In the genomic region with DNA sequence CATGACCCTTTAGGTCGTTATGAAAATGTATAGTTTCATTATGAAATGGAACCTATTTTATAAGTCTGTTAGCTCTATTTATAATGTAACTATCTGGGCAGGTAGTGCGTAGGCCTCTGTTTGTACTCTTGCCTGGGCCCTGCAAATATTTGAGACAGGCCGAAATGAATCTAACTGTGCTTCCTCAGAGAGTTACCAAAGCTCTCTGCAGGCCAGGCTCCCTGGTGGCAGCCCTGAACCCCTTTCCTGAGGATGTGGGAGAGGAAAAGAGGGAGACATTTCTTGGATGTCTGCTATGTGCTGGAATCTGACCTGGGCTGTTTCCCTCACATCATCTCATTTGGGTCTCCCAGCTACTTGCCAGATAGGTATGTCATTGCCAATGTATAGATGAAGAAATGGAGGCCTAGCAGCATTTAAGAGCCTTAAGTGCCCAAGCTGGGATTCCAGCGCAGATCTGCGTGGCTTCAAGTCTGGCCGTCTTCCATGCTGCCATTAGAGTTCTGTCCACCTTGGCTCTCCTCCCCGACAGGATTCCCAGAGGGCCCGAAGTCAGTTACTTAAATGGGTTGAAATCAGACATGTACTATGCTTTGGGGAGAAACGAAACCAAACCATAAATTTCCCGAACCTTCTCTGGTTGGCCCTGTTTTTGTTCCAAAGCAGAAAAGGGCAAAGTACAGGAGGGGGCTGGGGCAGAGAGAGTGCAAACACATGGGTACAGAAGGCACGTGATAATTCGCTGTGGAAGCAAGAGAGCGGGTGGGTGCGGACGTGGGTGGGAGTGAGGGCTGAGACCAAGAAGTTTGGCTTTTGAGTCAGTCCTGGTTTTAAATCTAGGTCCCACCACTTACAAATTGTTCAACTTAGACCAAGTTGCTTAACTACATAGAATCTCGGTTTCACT, we compare ENCODE assay signal across 9 cellular contexts. TPM values are rescaled to one million over a fixed set of nuclear protein-coding genes. Genes with fewer than 3 reads are reported as not detected.
DNase-seq lines count a peak whose midpoint lies in the region; TF ChIP-seq lines count a peak whose summit lies in the region.
"Had no signal": no experiment of that assay in that cellular context is flagged by ENCODE, and none has a peak within 500 bp of the region (broad histone marks: within the 10 kb centered on the region; RNA-seq: fewer than 3 reads in every experiment).

No MANE protein-coding gene starts in this region.

- intact Hi-C loops in activated T-helper 1 cell treated with anti-CD3 and anti-CD28 coated beads, Interleukin-12 subunit alpha, Interleukin-12 subunit beta, Interleukin-2, Interleukin-4 antibody, amounts not matched to agents 30 ng/mL and 10 ng/mL and 1 ng/mL, durations not matched to agents 14 hours and 24 hours and 36 hours (cut with micrococcal nuclease): loop anchor here (1.0 to 2.0 kb wide), 8 partner anchors 10 to 275 kb away; no protein-coding TSS in a partner anchor

- H3K27me3 ChIP-seq in OCI-LY1 (ENCODE audit: insufficient read depth, low read length) (no peaks in the 10 kb centered on the region), stomach smooth muscle (ENCODE audit: control insufficient read depth in 1 of 2, insufficient read depth in 2 of 2, low read length in 2 of 2) (no peaks in the 10 kb centered on the region)

- H3F3A ChIP-seq in OCI-LY1 (ENCODE audit: insufficient read depth, low read length): no peaks in the 10 kb centered on the region

- H3K36me3 ChIP-seq in OCI-LY1 (ENCODE audit: insufficient read depth, low read length): no peaks in the 10 kb centered on the region; the same call in 1 of the 2 replicates
- H3K36me3 ChIP-seq in stomach smooth muscle (ENCODE audit: control insufficient read depth in 2 of 2, insufficient read depth in 2 of 2, low read length in 2 of 2): no peaks in the 10 kb centered on the region

- no peak for TF ChIP-seq CTCF in OCI-LY1 (IDR thresholded peaks at IDR 0.05; ENCODE audit: low read length)
- TF ChIP-seq CTCF in nephron progenitor cell (IDR thresholded peaks at IDR 0.05): no peak

- no peaks in the 10 kb centered on the region for H3K79me2 ChIP-seq in OCI-LY1 (ENCODE audit: insufficient read depth, low read length)

- peaks cover 83% of the 10 kb centered on the region for H3K4me1 Mint-ChIP-seq in activated T-helper 1 cell treated with anti-CD3 and anti-CD28 coated beads, Interleukin-12 subunit alpha, Interleukin-12 subunit beta, Interleukin-2, Interleukin-4 antibody, amounts not matched to agents 30 ng/mL and 10 ng/mL and 1 ng/mL, durations not matched to agents 14 hours and 24 hours and 36 hours (ENCODE audit: low read depth)
- peaks cover 86% of the 10 kb centered on the region for H3K4me1 Mint-ChIP-seq in nephron progenitor cell

- no peaks in the 10 kb centered on the region for H3K9me3 ChIP-seq in OCI-LY1 (ENCODE audit: low read length)
- no peaks in the 10 kb centered on the region for H3K9me3 ChIP-seq in stomach smooth muscle (ENCODE audit: control insufficient read depth in 2 of 2, low read length in 2 of 2)

- peak overlapping the region; percentile 46 for H3K4me3 Mint-ChIP-seq in activated T-helper 1 cell treated with anti-CD3 and anti-CD28 coated beads, Interleukin-12 subunit alpha, Interleukin-12 subunit beta, Interleukin-2, Interleukin-4 antibody, amounts not matched to agents 30 ng/mL and 10 ng/mL and 1 ng/mL, durations not matched to agents 14 hours and 24 hours and 36 hours
- H3K4me3 Mint-ChIP-seq in nephron progenitor cell: no peak overlapping the region

- no peak overlapping the region for H3K9ac ChIP-seq in OCI-LY1 (ENCODE audit: low read length)
- no peak overlapping the region for H3K9ac ChIP-seq in stomach smooth muscle (ENCODE audit: low read length in 2 of 2)

- H4K20me1 ChIP-seq in OCI-LY1 (ENCODE audit: insufficient read depth, low read length): no peaks in the 10 kb centered on the region

- H3K36me3 Mint-ChIP-seq in activated T-helper 1 cell treated with anti-CD3 and anti-CD28 coated beads, Interleukin-12 subunit alpha, Interleukin-12 subunit beta, Interleukin-2, Interleukin-4 antibody, amounts not matched to agents 30 ng/mL and 10 ng/mL and 1 ng/mL, durations not matched to agents 14 hours and 24 hours and 36 hours (ENCODE audit: low read depth): peaks cover 10% of the 10 kb centered on the region
- H3K36me3 Mint-ChIP-seq in nephron progenitor cell (ENCODE audit: low read depth): no peaks in the 10 kb centered on the region

- peak overlapping the region; percentile 11 for H3K4me3 ChIP-seq in OCI-LY1 (ENCODE audit: low read depth, low read length, poor library complexity, severe bottlenecking)
- H3K4me3 ChIP-seq in stomach smooth muscle (ENCODE audit: low read length in 2 of 2): no peak overlapping the region

- H3K4me1 ChIP-seq in OCI-LY1 (ENCODE audit: insufficient read depth, low read length, severe bottlenecking) (peaks cover 36% of the 10 kb centered on the region), stomach smooth muscle (ENCODE audit: control insufficient read depth, insufficient read depth, low read length) (peaks cover 10% of the 10 kb centered on the region)

- H3K9me2 ChIP-seq in OCI-LY1 (ENCODE audit: low read depth, low read length): no peaks in the 10 kb centered on the region

- peak; percentile 47 for DNase-seq in activated T-helper 1 cell treated with anti-CD3 and anti-CD28 coated beads, Interleukin-12 subunit alpha, Interleukin-12 subunit beta, Interleukin-2, Interleukin-4 antibody, amounts not matched to agents 30 ng/mL and 10 ng/mL and 1 ng/mL, durations not matched to agents 14 hours and 24 hours and 36 hours (ENCODE audit: low spot score)
- DNase-seq in nephron progenitor cell: no peak
- no peak for DNase-seq in SW 1271 (lab: John Stamatoyannopoulos, UW)
- no peak for DNase-seq in COLO668 (lab: John Stamatoyannopoulos, UW; ENCODE audit: unreplicated experiment)
- no peak for DNase-seq in NCI-H82 treated with DMSO at 0.1 percent for 48 hours (lab: John Stamatoyannopoulos, UW; ENCODE audit: unreplicated experiment)
- no peak for DNase-seq in glomerular visceral epithelial cell (ENCODE audit: extremely low spot score)
- DNase-seq: mammary epithelial cell had no signal

- no peaks in the 10 kb centered on the region for H3K27me3 Mint-ChIP-seq in activated T-helper 1 cell treated with anti-CD3 and anti-CD28 coated beads, Interleukin-12 subunit alpha, Interleukin-12 subunit beta, Interleukin-2, Interleukin-4 antibody, amounts not matched to agents 30 ng/mL and 10 ng/mL and 1 ng/mL, durations not matched to agents 14 hours and 24 hours and 36 hours (ENCODE audit: insufficient read depth)
- H3K27me3 Mint-ChIP-seq in nephron progenitor cell (ENCODE audit: low read depth, poor library complexity): peaks cover 14% of the 10 kb centered on the region

- H3K27ac Mint-ChIP-seq in activated T-helper 1 cell treated with anti-CD3 and anti-CD28 coated beads, Interleukin-12 subunit alpha, Interleukin-12 subunit beta, Interleukin-2, Interleukin-4 antibody, amounts not matched to agents 30 ng/mL and 10 ng/mL and 1 ng/mL, durations not matched to agents 14 hours and 24 hours and 36 hours: peak overlapping the region; percentile 89
- peak overlapping the region; percentile 92 for H3K27ac Mint-ChIP-seq in nephron progenitor cell

- peak overlapping the region; percentile 67 for H3K27ac ChIP-seq in OCI-LY1 (ENCODE audit: low read depth, low read length, poor library complexity, severe bottlenecking)
- H3K27ac ChIP-seq in stomach smooth muscle (ENCODE audit: low read length): peak overlapping the region; percentile 11

- H2AFZ ChIP-seq in OCI-LY1 (ENCODE audit: low read length): peak overlapping the region; percentile 53; the same call in 1 of the 2 replicates

- peak overlapping the region; percentile 38 for H3K4me2 ChIP-seq in OCI-LY1 (ENCODE audit: low read length)

- H3K9me3 Mint-ChIP-seq in activated T-helper 1 cell treated with anti-CD3 and anti-CD28 coated beads, Interleukin-12 subunit alpha, Interleukin-12 subunit beta, Interleukin-2, Interleukin-4 antibody, amounts not matched to agents 30 ng/mL and 10 ng/mL and 1 ng/mL, durations not matched to agents 14 hours and 24 hours and 36 hours: peaks cover 9% of the 10 kb centered on the region
- H3K9me3 Mint-ChIP-seq in nephron progenitor cell: no peaks in the 10 kb centered on the region

RNA-seq across cellular contexts. Expression of a gene that starts 33.0 kb away (rescaled TPM):
- 165 and 166 TPM in 2 replicates for total RNA-seq in activated T-helper 1 cell treated with anti-CD3 and anti-CD28 coated beads, Interleukin-12 subunit alpha, Interleukin-12 subunit beta, Interleukin-2, Interleukin-4 antibody, amounts not matched to agents 30 ng/mL and 10 ng/mL and 1 ng/mL, durations not matched to agents 14 hours and 24 hours and 36 hours

RNA-seq across cellular contexts. Expression of a gene that starts 49.3 kb away (rescaled TPM):
- 125 and 132 TPM in 2 replicates for total RNA-seq in activated T-helper 1 cell treated with anti-CD3 and anti-CD28 coated beads, Interleukin-12 subunit alpha, Interleukin-12 subunit beta, Interleukin-2, Interleukin-4 antibody, amounts not matched to agents 30 ng/mL and 10 ng/mL and 1 ng/mL, durations not matched to agents 14 hours and 24 hours and 36 hours
